Comparison of ENCODE assay signal across 1 cellular context in the genomic region with DNA sequence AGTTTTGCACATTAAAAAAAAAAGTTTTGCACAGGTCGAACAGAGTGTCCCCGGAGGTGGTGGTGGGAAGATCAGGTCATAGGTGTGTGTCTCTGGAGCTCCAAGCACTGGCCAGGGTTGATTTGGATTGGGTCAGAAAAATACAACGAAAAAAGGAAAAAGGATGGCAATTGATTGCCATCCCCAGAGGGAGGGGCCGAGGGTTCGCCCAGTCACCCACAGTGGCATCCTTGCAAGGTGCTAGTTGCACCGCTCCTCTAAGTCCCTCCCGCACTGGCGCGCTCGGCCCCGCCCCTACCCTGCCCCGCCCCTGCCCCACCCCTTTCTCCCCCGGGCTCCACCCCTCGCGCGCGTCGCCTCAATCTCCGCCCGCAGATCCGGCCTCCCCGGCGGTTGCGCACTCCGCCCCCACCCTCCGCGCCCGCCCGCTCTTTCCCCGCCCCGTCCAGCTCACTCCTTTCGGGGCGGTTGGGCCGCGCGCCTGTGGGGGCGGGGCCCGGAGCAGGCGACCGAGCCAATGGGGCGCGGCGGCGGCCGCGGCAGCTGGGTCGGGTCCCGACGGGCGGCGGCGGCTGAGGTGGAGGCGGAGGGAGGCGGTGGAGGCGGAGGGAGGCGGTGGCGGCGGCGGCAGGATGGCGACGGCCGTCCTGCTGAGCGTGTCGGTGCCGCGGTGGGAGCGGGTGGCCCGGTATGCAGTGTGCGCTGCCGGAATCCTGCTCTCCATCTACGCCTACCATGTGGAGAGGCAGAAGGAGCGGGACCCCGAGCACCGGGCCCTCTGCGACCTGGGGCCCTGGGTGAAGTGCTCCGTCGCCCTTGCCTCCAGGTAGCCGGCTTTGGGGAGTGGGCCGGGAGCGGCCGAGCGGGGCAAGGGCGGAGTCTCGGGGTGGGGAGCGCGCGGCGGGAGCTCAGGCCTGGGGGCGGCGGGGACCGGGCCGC.
A peak's percentile ranks its signal among the peaks of the same experiment; 100 is the strongest.
TF ChIP-seq lines count a peak whose summit lies in the region.

No MANE protein-coding gene starts in this region.

TF ChIP-seq in Ishikawa, 13 proteins besides CTCF, POLR2A, EP300 and RAD21 (continued from another document):
- TF ChIP-seq, protein P1, sequence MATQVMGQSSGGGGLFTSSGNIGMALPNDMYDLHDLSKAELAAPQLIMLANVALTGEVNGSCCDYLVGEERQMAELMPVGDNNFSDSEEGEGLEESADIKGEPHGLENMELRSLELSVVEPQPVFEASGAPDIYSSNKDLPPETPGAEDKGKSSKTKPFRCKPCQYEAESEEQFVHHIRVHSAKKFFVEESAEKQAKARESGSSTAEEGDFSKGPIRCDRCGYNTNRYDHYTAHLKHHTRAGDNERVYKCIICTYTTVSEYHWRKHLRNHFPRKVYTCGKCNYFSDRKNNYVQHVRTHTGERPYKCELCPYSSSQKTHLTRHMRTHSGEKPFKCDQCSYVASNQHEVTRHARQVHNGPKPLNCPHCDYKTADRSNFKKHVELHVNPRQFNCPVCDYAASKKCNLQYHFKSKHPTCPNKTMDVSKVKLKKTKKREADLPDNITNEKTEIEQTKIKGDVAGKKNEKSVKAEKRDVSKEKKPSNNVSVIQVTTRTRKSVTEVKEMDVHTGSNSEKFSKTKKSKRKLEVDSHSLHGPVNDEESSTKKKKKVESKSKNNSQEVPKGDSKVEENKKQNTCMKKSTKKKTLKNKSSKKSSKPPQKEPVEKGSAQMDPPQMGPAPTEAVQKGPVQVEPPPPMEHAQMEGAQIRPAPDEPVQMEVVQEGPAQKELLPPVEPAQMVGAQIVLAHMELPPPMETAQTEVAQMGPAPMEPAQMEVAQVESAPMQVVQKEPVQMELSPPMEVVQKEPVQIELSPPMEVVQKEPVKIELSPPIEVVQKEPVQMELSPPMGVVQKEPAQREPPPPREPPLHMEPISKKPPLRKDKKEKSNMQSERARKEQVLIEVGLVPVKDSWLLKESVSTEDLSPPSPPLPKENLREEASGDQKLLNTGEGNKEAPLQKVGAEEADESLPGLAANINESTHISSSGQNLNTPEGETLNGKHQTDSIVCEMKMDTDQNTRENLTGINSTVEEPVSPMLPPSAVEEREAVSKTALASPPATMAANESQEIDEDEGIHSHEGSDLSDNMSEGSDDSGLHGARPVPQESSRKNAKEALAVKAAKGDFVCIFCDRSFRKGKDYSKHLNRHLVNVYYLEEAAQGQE (IDR thresholded peaks at IDR 0.05; ENCODE audit: low read depth), result no peak
- TF ChIP-seq TCF12 (IDR thresholded peaks at IDR 0.05; ENCODE audit: low read depth) (no peak), NFIC (IDR thresholded peaks at IDR 0.05) (no peak), TEAD4 (IDR thresholded peaks at IDR 0.05) (peak; percentile 25; the same call in 1 of the 2 replicates), YY1 (IDR thresholded peaks at IDR 0.05; ENCODE audit: low read depth) (peak; percentile 91), FOXM1 (IDR thresholded peaks at IDR 0.05; ENCODE audit: borderline replicate concordance, low read depth) (no peak), CREB1 (IDR thresholded peaks at IDR 0.05; ENCODE audit: low read depth) (no peak), EGR1 (IDR thresholded peaks at IDR 0.05) (0 out of 2 replicates have a peak, but pooled peaks have one; percentile 10)
- TF ChIP-seq, protein P2, sequence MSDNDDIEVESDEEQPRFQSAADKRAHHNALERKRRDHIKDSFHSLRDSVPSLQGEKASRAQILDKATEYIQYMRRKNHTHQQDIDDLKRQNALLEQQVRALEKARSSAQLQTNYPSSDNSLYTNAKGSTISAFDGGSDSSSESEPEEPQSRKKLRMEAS (IDR thresholded peaks at IDR 0.05), result no peak
